ENCODE assay signal across 10 cellular contexts in genomic region chr18:3321133-3321812, GRCh38. TPM values are rescaled to one million over a fixed set of nuclear protein-coding genes. Genes with fewer than 3 reads are reported as not detected.
A peak's percentile ranks its signal among the peaks of the same experiment; 100 is the strongest.
DNase-seq lines count a peak whose midpoint lies in the region; ATAC-seq, FAIRE-seq and TF ChIP-seq lines count a peak whose summit lies in the region.
"Had no signal": no experiment of that assay in that cellular context is flagged by ENCODE, and none has a peak within 500 bp of the region (broad histone marks: within the 10 kb centered on the region; RNA-seq: fewer than 3 reads in every experiment).

No MANE protein-coding gene starts in this region.

- WGBS in K562 (ENCODE audit: insufficient coverage, low coverage, missing lambda C conversion rate), result 43% methylated on average over 3 of the region's 3 CpGs
- 89% methylated on average over 3 of the region's 3 CpGs for WGBS in right cardiac atrium

- H3K9me3 ChIP-seq in K562 (replicated peaks; ENCODE audit: control insufficient read depth, insufficient read depth, low read depth, low read length) (no peaks in the 10 kb centered on the region), right cardiac atrium (ENCODE audit: control insufficient read depth, low read length) (no peaks in the 10 kb centered on the region)
- H3K9me3 ChIP-seq: thoracic aorta had no signal

- POLR2A ChIA-PET in K562 (lab: Yijun Ruan, JAX), result interaction anchor here (0.7 to 1.1 kb wide), 3 partner anchors 24 to 127 kb away, joined by 3 to 5 read pairs (median 4); no protein-coding TSS in a partner anchor

- ATAC-seq in K562, result peak; percentile 66
- ATAC-seq in left cardiac atrium, result no peak
- ATAC-seq in right cardiac atrium, result no peak
- ATAC-seq: GM12878 had no signal

- H3K9ac ChIP-seq in K562 (ENCODE audit: insufficient read depth in 1 of 2, low read depth in 2 of 2, low read length in 2 of 2), result no peak overlapping the region

- in situ Hi-C loops in K562 (cut with MboI), result no loop called here

- no peaks in the 10 kb centered on the region for H3K79me2 ChIP-seq in K562 (ENCODE audit: control insufficient read depth, insufficient read depth, low read length)

- no peak for TF ChIP-seq CTCF in K562 (IDR thresholded peaks at IDR 0.05 in 2 of 3, conservative IDR thresholded peaks at IDR 0.05 in 1 of 3; ENCODE audit: insufficient read depth in 2 of 3, low read depth in 1 of 3, low read length in 3 of 3)
- no peak for TF ChIP-seq CTCF in nephron (IDR thresholded peaks at IDR 0.05; ENCODE audit: unreplicated experiment in 3 of 3)

- H3K36me3 Mint-ChIP-seq in nephron (ENCODE audit: low read depth), result no peaks in the 10 kb centered on the region

- no peak for TF ChIP-seq RAD21 in K562 (CRISPR knock-in tag; conservative IDR thresholded peaks at IDR 0.05 in 1 of 2, IDR thresholded peaks at IDR 0.05 in 1 of 2)

- H3K4me1 ChIP-seq in K562 (replicated peaks in 1 of 2; ENCODE audit: control insufficient read depth in 2 of 2, insufficient read depth in 2 of 2, low read length in 2 of 2) (peaks cover 0 to 22% of the 10 kb centered on the region in 2 experiments; a peak in 4 of 5 replicates), right cardiac atrium (ENCODE audit: control insufficient read depth, insufficient read depth, low read length) (no peaks in the 10 kb centered on the region)

- H3K9me1 ChIP-seq in K562 (ENCODE audit: control insufficient read depth, insufficient read depth, low read length), result no peaks in the 10 kb centered on the region

- peak; percentile 89 for FAIRE-seq in K562 (lab: Jason Lieb, UNC)
- FAIRE-seq: GM12878 had no signal

- H2AFZ ChIP-seq in K562 (ENCODE audit: low read depth, low read length), result no peak overlapping the region

- DNase-seq in ELR (ENCODE audit: low read depth), result peak; percentile 94
- peak; percentile 11 for DNase-seq in NCI-H2171 treated with DMSO at 0.1 percent for 48 hours (lab: John Stamatoyannopoulos, UW)
- DNase-seq in K562 (ENCODE audit: extremely low read depth in 1 of 4, low spot score in 3 of 4), result peak in 3 of 4 experiments; percentile 34 to 83 (median 65)
- no peak for DNase-seq in left cardiac atrium
- DNase-seq in right cardiac atrium, result no peak
- DNase-seq in NCI-H1417 (lab: John Stamatoyannopoulos, UW), result no peak
- no peak for DNase-seq in pons (ENCODE audit: low spot score)

- H3K27me3 Mint-ChIP-seq in nephron (ENCODE audit: low read depth), result no peaks in the 10 kb centered on the region

- H3K27me3 ChIP-seq in K562 (ENCODE audit: control insufficient read depth in 2 of 2, insufficient read depth in 2 of 2, low read length in 2 of 2), result no peaks in the 10 kb centered on the region
- H3K27me3 ChIP-seq in right cardiac atrium (ENCODE audit: control insufficient read depth, insufficient read depth), result no peaks in the 10 kb centered on the region

- H3K36me3 ChIP-seq in K562 (ENCODE audit: control insufficient read depth, insufficient read depth, low read length), result no peaks in the 10 kb centered on the region
- H3K36me3 ChIP-seq: thoracic aorta had no signal

- H3K4me3 Mint-ChIP-seq in nephron, result no peak overlapping the region

- intact Hi-C loops in K562 (cut with micrococcal nuclease), result no loop called here
- intact Hi-C loops in left cardiac atrium (cut with DNase I), result no loop called here
- intact Hi-C loops in right cardiac atrium (cut with DNase I), result no loop called here

- no peak for TF ChIP-seq EP300 in K562 (IDR thresholded peaks at IDR 0.05; ENCODE audit: low read length)

- H3K4me3 ChIP-seq in K562 (no peak overlapping the region), right cardiac atrium (ENCODE audit: low read length) (no peak overlapping the region)
- H3K4me3 ChIP-seq: GM12878, thoracic aorta had no signal

- H3K4me1 Mint-ChIP-seq in nephron, result peaks cover 26% of the 10 kb centered on the region

- peak overlapping the region in 2 of 3 experiments; percentile 24 to 47 for H3K27ac Mint-ChIP-seq in nephron

- H3K4me2 ChIP-seq in K562 (ENCODE audit: insufficient read depth, low read length), result no peak overlapping the region

- H4K20me1 ChIP-seq in K562 (replicated peaks; ENCODE audit: control insufficient read depth, insufficient read depth, low read length), result no peaks in the 10 kb centered on the region

- peaks cover 9% of the 10 kb centered on the region for H3K9me3 Mint-ChIP-seq in nephron

- H3K27ac ChIP-seq in K562 (ENCODE audit: extremely low read depth, low read depth, low read length), result no peak overlapping the region
- H3K27ac ChIP-seq in right cardiac atrium (ENCODE audit: low read length), result no peak overlapping the region
- H3K27ac ChIP-seq: thoracic aorta had no signal

- no peak for TF ChIP-seq POLR2A in K562 (conservative IDR thresholded peaks at IDR 0.05)

- BruUV-seq in K562 (replicated peaks; lab: Mats Ljungman, UMichigan), result no TSS peak

- CTCF ChIA-PET in K562 (lab: Yijun Ruan, JAX; ENCODE audit: low intra/inter-chr PET ratio), result no interaction called here

TF ChIP-seq in K562, 482 proteins besides CTCF, POLR2A, EP300 and RAD21 (continues in another document):
- TF ChIP-seq KHSRP (IDR thresholded peaks at IDR 0.05), result no peak
- peak; percentile 18; the same call in 1 of the 2 replicates for TF ChIP-seq CBFA2T3 (IDR thresholded peaks at IDR 0.05)
- TF ChIP-seq HIVEP1 (CRISPR knock-in tag; IDR thresholded peaks at IDR 0.05), result no peak
- TF ChIP-seq JUN (IDR thresholded peaks at IDR 0.05; ENCODE audit: borderline replicate concordance, low read depth, low read length), result peak; percentile 59; the same call in 1 of the 2 replicates
- no peak for TF ChIP-seq JUN (CRISPR knock-in tag; IDR thresholded peaks at IDR 0.05; ENCODE audit: borderline replicate concordance)
- no peak for TF ChIP-seq FUS (optimal IDR thresholded peaks at IDR 0.05; ENCODE audit: low read depth, low read length)
- peak; percentile 30; the same call in 1 of the 2 replicates for TF ChIP-seq TEAD4 (IDR thresholded peaks at IDR 0.05; ENCODE audit: low read length)
- TF ChIP-seq TEAD4 (CRISPR knock-in tag; IDR thresholded peaks at IDR 0.05; ENCODE audit: borderline replicate concordance), result no peak
- no peak for TF ChIP-seq ZNF778 (CRISPR knock-in tag; IDR thresholded peaks at IDR 0.05)
- peak; percentile 52; the same call in 1 of the 2 replicates for TF ChIP-seq ARID1B (IDR thresholded peaks at IDR 0.05)
- peak; percentile 65 for TF ChIP-seq SMARCA4 (IDR thresholded peaks at IDR 0.05)
- peak; percentile 40; the same call in 1 of the 2 replicates for TF ChIP-seq SOX6 (IDR thresholded peaks at IDR 0.05)
- TF ChIP-seq NFIX (CRISPR knock-in tag; IDR thresholded peaks at IDR 0.05; ENCODE audit: low read depth), result 0 out of 2 replicates have a peak, but pooled peaks have one; percentile 35
- peak; percentile 84 for TF ChIP-seq NFE2 (IDR thresholded peaks at IDR 0.05; ENCODE audit: low read depth)
- TF ChIP-seq ZHX1 (conservative IDR thresholded peaks at IDR 0.05; ENCODE audit: low read length), result no peak
- TF ChIP-seq DPF2 (IDR thresholded peaks at IDR 0.05), result peak; percentile 51
- TF ChIP-seq FOSL1 (tag; conservative IDR thresholded peaks at IDR 0.05), result peak; percentile 88
- TF ChIP-seq ATF7 (IDR thresholded peaks at IDR 0.05), result peak; percentile 74; the same call in 1 of the 2 replicates
- TF ChIP-seq PYGO2 (tag; IDR thresholded peaks at IDR 0.05), result 0 out of 2 replicates have a peak, but pooled peaks have one; percentile 46
- 0 out of 2 replicates have a peak, but pooled peaks have one; percentile 29 for TF ChIP-seq GATA2 (CRISPR knock-in tag; IDR thresholded peaks at IDR 0.05)

RNA-seq across cellular contexts. Expression of gene MYL12B, which starts 59.3 kb away (rescaled TPM):
- 18.4 and 30.7 TPM in 2 replicates for total RNA-seq in K562 (2011; cell fraction: chromatin; rRNA removed; ENCODE audit: low replicate concordance)
- 35.7 and 36.0 TPM in 2 replicates for total RNA-seq in K562 (2011; cell fraction: nucleolus; rRNA removed)
- 40.3 and 46.9 TPM in 2 replicates for total RNA-seq in K562 (2011; cell fraction: nucleoplasm; rRNA removed)
- total RNA-seq in K562 (2014; rRNA removed) (220 and 238 TPM in 2 replicates), K562 (2014; rRNA removed; fragmentation: Illumina TruSeq; extraction: Trizol) (478 and 512 TPM in 2 replicates), K562 (2015; rRNA removed; fragmentation: Illumina TruSeq; extraction: Trizol) (357 and 396 TPM in 2 replicates), K562 (2021) (242 and 256 TPM in 2 replicates), left cardiac atrium (100 to 1,000 TPM; 161 to 230 TPM), right cardiac atrium (100 to 1,000 TPM; 171 to 199 (median 174) TPM)
- polyA plus RNA-seq in K562 (2011; rRNA removed) (531 and 554 TPM in 2 replicates), K562 (2014; fragmentation: Illumina TruSeq; extraction: Trizol) (451 and 463 TPM in 2 replicates), K562 (2014; fragmentation: Nextera tagmentation; extraction: Ambion mirVana) (100 to 1,000 TPM; 913 to 995 TPM), K562 (2014; rRNA removed) (270 and 274 TPM in 2 replicates), right cardiac atrium (343 TPM)
- 196 and 355 TPM in 2 replicates for polyA plus RNA-seq in K562 (2011; cell fraction: cytosol; rRNA removed)
- 72.1 and 160 TPM in 2 replicates for polyA plus RNA-seq in K562 (2011; cell fraction: nucleus; rRNA removed)
- polyA plus RNA-seq in K562 (2012), result 338 and 426 TPM in 2 replicates
- 343 and 432 TPM in 2 replicates for polyA minus RNA-seq in K562 (2011; rRNA and poly(A)+ RNA removed)
- polyA minus RNA-seq in K562 (2011; cell fraction: cytosol; rRNA and poly(A)+ RNA removed), result 128 and 163 TPM in 2 replicates
- 25.4 and 59.0 TPM in 2 replicates for polyA minus RNA-seq in K562 (2011; cell fraction: nucleus; rRNA and poly(A)+ RNA removed)

Comparison
In these comparisons a context has a peak if more than half of its experiments do, and no peak if none do; other contexts are left out.
1. DNase-seq: peak in ELR (single experiment), NCI-H2171 treated with DMSO at 0.1 percent for 48 hours (single experiment) and K562 (3 of 4); none in left cardiac atrium (single experiment), right cardiac atrium (0 of 3), NCI-H1417 (0 of 3) and pons (single experiment).